1 cellular context compared by ENCODE assay signal in the genomic region with DNA sequence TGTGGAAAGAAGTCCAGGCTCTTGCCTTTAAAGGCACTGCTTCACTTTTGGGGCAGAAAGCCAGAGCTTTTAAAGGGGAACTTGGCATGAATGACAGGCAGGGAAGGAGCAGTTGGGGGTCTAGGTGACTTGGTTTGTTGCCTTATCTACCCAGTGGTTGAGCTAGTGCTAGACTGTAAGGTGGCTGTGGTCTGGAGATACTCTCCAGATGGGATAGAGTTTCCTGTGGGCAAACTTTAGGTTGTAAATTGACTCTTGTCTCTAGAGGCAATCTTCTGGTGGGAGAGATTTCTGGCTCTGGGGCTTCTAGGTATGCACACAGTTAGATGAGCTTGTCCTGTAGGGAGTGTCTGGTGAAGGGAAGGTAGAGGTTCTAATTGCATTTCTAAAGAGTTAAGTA.
TF ChIP-seq lines count a peak whose summit lies in the region.
"Not testable (repeated sequence)": the region's sequence is repeated elsewhere in the genome, so short reads cannot be mapped to it uniquely, and the experiment has no call there.

No MANE protein-coding gene starts in this region.

TF ChIP-seq in K562, 482 proteins besides CTCF, POLR2A, EP300 and RAD21 (continued from another document):
- peak in 1 of 2 experiments; percentile 76; a peak in 2 of 4 replicates for TF ChIP-seq ZMIZ1 (IDR thresholded peaks at IDR 0.05; ENCODE audit: low read depth in 2 of 2, low read length in 2 of 2)
- peak; percentile 61; the same call in 1 of the 2 replicates for TF ChIP-seq ZBTB2 (IDR thresholded peaks at IDR 0.05)
- peak; percentile 89 for TF ChIP-seq TAL1 (IDR thresholded peaks at IDR 0.05)
- peak; percentile 74 for TF ChIP-seq MTA2 (IDR thresholded peaks at IDR 0.05; ENCODE audit: low read depth)
- 0 out of 2 replicates have a peak, but pooled peaks have one; percentile 43 for TF ChIP-seq MYNN (IDR thresholded peaks at IDR 0.05)
- TF ChIP-seq MYNN (CRISPR knock-in tag; IDR thresholded peaks at IDR 0.05); CREB1 (CRISPR knock-in tag; IDR thresholded peaks at IDR 0.05); TEAD4 (CRISPR knock-in tag; IDR thresholded peaks at IDR 0.05; ENCODE audit: borderline replicate concordance); JUND (tag; IDR thresholded peaks at IDR 0.05; ENCODE audit: borderline replicate concordance, low read depth, low read length): not testable (repeated sequence)
- TF ChIP-seq, protein P1, sequence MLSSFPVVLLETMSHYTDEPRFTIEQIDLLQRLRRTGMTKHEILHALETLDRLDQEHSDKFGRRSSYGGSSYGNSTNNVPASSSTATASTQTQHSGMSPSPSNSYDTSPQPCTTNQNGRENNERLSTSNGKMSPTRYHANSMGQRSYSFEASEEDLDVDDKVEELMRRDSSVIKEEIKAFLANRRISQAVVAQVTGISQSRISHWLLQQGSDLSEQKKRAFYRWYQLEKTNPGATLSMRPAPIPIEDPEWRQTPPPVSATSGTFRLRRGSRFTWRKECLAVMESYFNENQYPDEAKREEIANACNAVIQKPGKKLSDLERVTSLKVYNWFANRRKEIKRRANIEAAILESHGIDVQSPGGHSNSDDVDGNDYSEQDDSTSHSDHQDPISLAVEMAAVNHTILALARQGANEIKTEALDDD (IDR thresholded peaks at IDR 0.05) = peak; percentile 93
- TF ChIP-seq CBFA2T2 (conservative IDR thresholded peaks at IDR 0.05) = peak; percentile 93
- peak; percentile 44; the same call in 1 of the 2 replicates for TF ChIP-seq LEF1 (IDR thresholded peaks at IDR 0.05)
- peak in 1 of 2 experiments; percentile 75; a peak in 2 of 4 replicates for TF ChIP-seq RCOR1 (IDR thresholded peaks at IDR 0.05; ENCODE audit: borderline replicate concordance in 1 of 2, low read depth in 2 of 2, low read length in 2 of 2)
- peak; percentile 49; the same call in 1 of the 2 replicates for TF ChIP-seq CTBP1 (IDR thresholded peaks at IDR 0.05; ENCODE audit: borderline replicate concordance)
- TF ChIP-seq SMARCE1 (IDR thresholded peaks at IDR 0.05) = peak; percentile 88
- peak; percentile 88 for TF ChIP-seq NCOR1 (IDR thresholded peaks at IDR 0.05)
- peak in 1 of 2 experiments; percentile 58; a peak in 2 of 4 replicates for TF ChIP-seq HDAC1 (IDR thresholded peaks at IDR 0.05)
- peak; percentile 83 for TF ChIP-seq NFIC (IDR thresholded peaks at IDR 0.05)
- peak; percentile 81 for TF ChIP-seq SMARCA4 (IDR thresholded peaks at IDR 0.05)
- TF ChIP-seq CXXC5 (CRISPR knock-in tag; IDR thresholded peaks at IDR 0.05) = 0 out of 2 replicates have a peak, but pooled peaks have one; percentile 17
- peak; percentile 77 for TF ChIP-seq STAT5A (IDR thresholded peaks at IDR 0.05; ENCODE audit: borderline replicate concordance, low read length)
- TF ChIP-seq SOX6 (IDR thresholded peaks at IDR 0.05) = peak; percentile 45
- peak; percentile 87 for TF ChIP-seq DPF2 (IDR thresholded peaks at IDR 0.05)
- TF ChIP-seq PML (IDR thresholded peaks at IDR 0.05; ENCODE audit: low read length) = peak; percentile 89
- TF ChIP-seq PHB2 (IDR thresholded peaks at IDR 0.05; ENCODE audit: low read depth) = peak; percentile 64; the same call in 1 of the 2 replicates
- TF ChIP-seq CREB1 (IDR thresholded peaks at IDR 0.05) = peak; percentile 33; the same call in 1 of the 2 replicates
- peak; percentile 92 for TF ChIP-seq ARID1B (IDR thresholded peaks at IDR 0.05)
- TF ChIP-seq CREM (IDR thresholded peaks at IDR 0.05; ENCODE audit: low read depth) = peak; percentile 60
- TF ChIP-seq TEAD4 (IDR thresholded peaks at IDR 0.05; ENCODE audit: low read length) = peak; percentile 94
- peak; percentile 68 for TF ChIP-seq GATA2 (CRISPR knock-in tag; IDR thresholded peaks at IDR 0.05)
- TF ChIP-seq SMAD4 (CRISPR knock-in tag; conservative IDR thresholded peaks at IDR 0.05) = peak; percentile 93
- TF ChIP-seq JUND (IDR thresholded peaks at IDR 0.05; ENCODE audit: borderline replicate concordance, low read depth, low read length) = peak; percentile 11; the same call in 1 of the 2 replicates
- TF ChIP-seq HDAC3 (IDR thresholded peaks at IDR 0.05; ENCODE audit: borderline replicate concordance, partially characterized antibody) = peak; percentile 48
- TF ChIP-seq BCOR (IDR thresholded peaks at IDR 0.05) = 0 out of 2 replicates have a peak, but pooled peaks have one; percentile 57
- peak; percentile 61; the same call in 1 of the 2 replicates for TF ChIP-seq NCOA1 (IDR thresholded peaks at IDR 0.05; ENCODE audit: low read depth)
